Comparison of ENCODE assay signal across 8 cellular contexts in the genomic region with DNA sequence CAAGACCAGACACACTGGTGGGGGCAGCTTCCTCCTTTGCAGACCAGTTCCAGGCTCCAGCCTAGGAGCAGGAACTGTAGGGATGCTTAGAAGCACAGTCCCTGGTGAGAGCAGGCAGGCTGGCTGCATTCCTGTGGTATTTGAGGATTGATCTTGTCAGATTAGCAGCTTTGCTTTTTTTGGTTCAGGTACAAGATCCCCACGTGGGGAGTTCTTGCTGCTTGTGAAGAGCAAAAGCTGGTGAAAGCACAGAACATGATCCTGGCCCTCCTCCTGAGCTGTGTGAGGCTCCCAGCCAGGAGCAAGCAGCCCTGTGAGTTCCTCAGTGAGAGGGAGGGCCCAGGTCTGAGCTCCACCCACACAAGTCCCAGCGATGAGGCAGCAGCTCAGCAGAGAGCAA.
DNase-seq lines count a peak whose midpoint lies in the region; ATAC-seq and TF ChIP-seq lines count a peak whose summit lies in the region.

No MANE protein-coding gene starts in this region.

- peaks cover 4% of the 10 kb centered on the region; the same call in 1 of the 2 replicates for H3K27me3 Mint-ChIP-seq in HFFc6 (ENCODE audit: insufficient read depth)

- peaks cover 52% of the 10 kb centered on the region for H3K4me1 Mint-ChIP-seq in HFFc6 (ENCODE audit: low read depth)

- H3K4me3 Mint-ChIP-seq in HFFc6: no peak overlapping the region; the same call in 1 of the 2 replicates

- H3K27ac Mint-ChIP-seq in HFFc6: peak overlapping the region; percentile 62

- H3K36me3 Mint-ChIP-seq in HFFc6 (ENCODE audit: low read depth): peaks cover 36% of the 10 kb centered on the region

- DNase-seq in HFFc6 (peak; percentile 98), head of caudate nucleus (peak; percentile 36 to 95 (median 72)), skeletal muscle cell (ENCODE audit: low read depth) (peak; percentile 98), foreskin melanocyte (no peak), AML-193 (lab: John Stamatoyannopoulos, UW) (no peak)
- no peak for DNase-seq in stimulated activated CD4-positive, alpha-beta T cell treated with anti-CD3 and anti-CD28 coated beads, Interleukin-4, amount 100 ng/mL, for 1 hour

- intact Hi-C loops in head of caudate nucleus (cut with DNase I): no loop called here

- ATAC-seq in SK-N-SH treated with all-trans-retinoic acid at 6 μM for 48 hours: peak; percentile 96
- no peak for ATAC-seq in HG03354 (IDR thresholded peaks at IDR 0.05; ENCODE audit: poor library complexity, severe bottlenecking, unreplicated experiment)

- no peak for TF ChIP-seq CTCF in HFFc6 (IDR thresholded peaks at IDR 0.05)

- no peak overlapping the region for H3K4me3 ChIP-seq in skeletal muscle cell (ENCODE audit: low read depth, low read length)

- H3K9me3 Mint-ChIP-seq in HFFc6: no peaks in the 10 kb centered on the region

TF ChIP-seq in SK-N-SH treated with all-trans-retinoic acid at 6 μM for 48 hours, 23 proteins besides CTCF, POLR2A, EP300 and RAD21:
- TF ChIP-seq, protein P1, sequence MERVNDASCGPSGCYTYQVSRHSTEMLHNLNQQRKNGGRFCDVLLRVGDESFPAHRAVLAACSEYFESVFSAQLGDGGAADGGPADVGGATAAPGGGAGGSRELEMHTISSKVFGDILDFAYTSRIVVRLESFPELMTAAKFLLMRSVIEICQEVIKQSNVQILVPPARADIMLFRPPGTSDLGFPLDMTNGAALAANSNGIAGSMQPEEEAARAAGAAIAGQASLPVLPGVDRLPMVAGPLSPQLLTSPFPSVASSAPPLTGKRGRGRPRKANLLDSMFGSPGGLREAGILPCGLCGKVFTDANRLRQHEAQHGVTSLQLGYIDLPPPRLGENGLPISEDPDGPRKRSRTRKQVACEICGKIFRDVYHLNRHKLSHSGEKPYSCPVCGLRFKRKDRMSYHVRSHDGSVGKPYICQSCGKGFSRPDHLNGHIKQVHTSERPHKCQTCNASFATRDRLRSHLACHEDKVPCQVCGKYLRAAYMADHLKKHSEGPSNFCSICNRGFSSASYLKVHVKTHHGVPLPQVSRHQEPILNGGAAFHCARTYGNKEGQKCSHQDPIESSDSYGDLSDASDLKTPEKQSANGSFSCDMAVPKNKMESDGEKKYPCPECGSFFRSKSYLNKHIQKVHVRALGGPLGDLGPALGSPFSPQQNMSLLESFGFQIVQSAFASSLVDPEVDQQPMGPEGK (CRISPR knock-in tag; IDR thresholded peaks at IDR 0.05; ENCODE audit: borderline replicate concordance): no peak
- TF ChIP-seq ISL1 (CRISPR knock-in tag; IDR thresholded peaks at IDR 0.05) (0 out of 2 replicates have a peak, but pooled peaks have one; percentile 9), CSDC2 (CRISPR knock-in tag; IDR thresholded peaks at IDR 0.05) (no peak)
TF ChIP-seq in SK-N-SH treated with all-trans-retinoic acid at 6 μM for 48 hours: peak in this region for 1.

Comparison
In these comparisons a context has a peak if more than half of its experiments do, and no peak if none do; other contexts are left out.
1. DNase-seq: peak in HFFc6 (single experiment), head of caudate nucleus (42 of 42) and skeletal muscle cell (single experiment); none in foreskin melanocyte (single experiment), AML-193 (0 of 2) and stimulated activated CD4-positive, alpha-beta T cell treated with anti-CD3 and anti-CD28 coated beads, Interleukin-4, amount 100 ng/mL, for 1 hour (single experiment).